Comparison of ENCODE assay signal across 8 cellular contexts in the genomic region with DNA sequence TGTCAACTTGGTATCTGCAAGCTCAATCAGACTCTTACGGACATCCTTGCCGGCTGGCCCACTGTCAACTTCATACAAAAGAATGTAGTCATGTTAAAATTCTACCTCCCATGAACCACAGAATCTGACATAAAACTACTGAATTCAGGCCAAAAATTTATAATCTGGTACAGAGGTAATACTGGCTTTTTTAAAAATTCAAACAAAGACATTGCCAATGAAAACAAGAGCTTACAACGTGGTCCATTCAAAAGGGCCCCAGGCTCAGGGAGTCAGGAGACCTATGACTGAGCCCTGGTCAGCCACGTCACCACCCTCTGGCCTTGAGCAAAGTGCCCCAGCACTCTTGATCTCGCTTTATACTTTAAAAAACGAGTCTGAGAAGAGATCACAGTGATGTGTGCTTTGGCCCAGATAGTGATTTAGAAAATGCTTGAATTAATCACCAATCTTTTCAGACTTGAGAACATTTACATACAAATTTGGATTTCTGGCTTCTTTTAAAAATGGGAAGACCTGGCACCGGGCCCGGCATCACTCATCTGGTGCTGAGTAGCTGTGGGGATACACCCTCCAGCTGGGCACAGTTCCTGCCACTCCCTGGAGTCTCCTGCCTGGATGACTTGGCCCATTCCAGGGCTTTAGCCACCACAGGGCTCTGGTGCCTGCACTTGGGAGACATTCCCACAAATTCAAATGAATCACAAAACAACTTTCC.
A peak's percentile ranks its signal among the peaks of the same experiment; 100 is the strongest.
DNase-seq lines count a peak whose midpoint lies in the region; ATAC-seq, FAIRE-seq and TF ChIP-seq lines count a peak whose summit lies in the region.

No MANE protein-coding gene starts in this region.

- H3K27me3 Mint-ChIP-seq in CD8-positive, alpha-beta T cell (ENCODE audit: low read depth), result no peaks in the 10 kb centered on the region

- CTCF ChIA-PET in CD8-positive, alpha-beta T cell (lab: Charles Lee), result interaction anchor here (0.8 to 2.1 kb wide), 7 partner anchors 29 to 368 kb away, joined by 3 to 6 read pairs (median 3); no protein-coding TSS in a partner anchor

- no peaks in the 10 kb centered on the region for H3K9me3 Mint-ChIP-seq in CD8-positive, alpha-beta T cell

- no peak overlapping the region for H3K4me3 Mint-ChIP-seq in CD8-positive, alpha-beta T cell

- no peak overlapping the region for H3K27ac ChIP-seq in CD8-positive, alpha-beta T cell (ENCODE audit: low read depth, low read length)

- no peaks in the 10 kb centered on the region for H3K36me3 ChIP-seq in CD8-positive, alpha-beta T cell (ENCODE audit: insufficient read depth, low read length)

- no peak overlapping the region for H3K4me3 ChIP-seq in CD8-positive, alpha-beta T cell (ENCODE audit: low read depth, low read length)

- POLR2A ChIA-PET in CD8-positive, alpha-beta T cell (lab: Charles Lee), result interaction anchor here (1.3 to 1.4 kb wide), 3 partner anchors 9 to 12 kb away, joined by 3 to 5 read pairs (median 3); no protein-coding TSS in a partner anchor

- no peak for ATAC-seq in CD8-positive, alpha-beta T cell
- no peak for ATAC-seq in HG03045 (IDR thresholded peaks at IDR 0.05; ENCODE audit: unreplicated experiment)

- no peak for TF ChIP-seq POLR2A in GM12891 (IDR thresholded peaks at IDR 0.05; ENCODE audit: low read depth, low read length)

- no peaks in the 10 kb centered on the region for H3K9me3 ChIP-seq in CD8-positive, alpha-beta T cell (ENCODE audit: low read length)

- H3K4me1 ChIP-seq in CD8-positive, alpha-beta T cell (ENCODE audit: insufficient read depth, low read length), result peaks cover 94% of the 10 kb centered on the region

- DNase-seq in CD8-positive, alpha-beta T cell, result no peak
- DNase-seq in NCI-H1694 treated with DMSO at 0.1 percent for 48 hours (lab: John Stamatoyannopoulos, UW) (peak; percentile 20), dermis microvascular lymphatic vessel endothelial cell (ENCODE audit: low read depth in 2 of 2) (peak; percentile 93 to 98), myocyte (ENCODE audit: low read depth) (peak; percentile 89), GM12891 (ENCODE audit: insufficient read length, low spot score) (no peak), GM19240 (ENCODE audit: insufficient read length, low spot score) (no peak), SW480 (ENCODE audit: low spot score) (no peak)

- no peaks in the 10 kb centered on the region for H3K27me3 ChIP-seq in CD8-positive, alpha-beta T cell (ENCODE audit: insufficient read depth, low read length)

- peaks cover 99% of the 10 kb centered on the region for H3K4me1 Mint-ChIP-seq in CD8-positive, alpha-beta T cell (ENCODE audit: low read depth)

- FAIRE-seq in GM12891 (lab: Jason Lieb, UNC), result no peak

- peak overlapping the region; percentile 92 for H3K27ac Mint-ChIP-seq in CD8-positive, alpha-beta T cell

- peaks cover 7% of the 10 kb centered on the region for H3K36me3 Mint-ChIP-seq in CD8-positive, alpha-beta T cell

- intact Hi-C loops in CD8-positive, alpha-beta T cell (cut with DNase I, micrococcal nuclease), result no loop called here

- no peak for TF ChIP-seq CTCF in CD8-positive, alpha-beta T cell (IDR thresholded peaks at IDR 0.05)

TF ChIP-seq in GM12891, 5 proteins besides CTCF, POLR2A, EP300 and RAD21:
- no peak for TF ChIP-seq POLR2AphosphoS5 (IDR thresholded peaks at IDR 0.05; ENCODE audit: low read depth, low read length)
- TF ChIP-seq PAX5 (IDR thresholded peaks at IDR 0.05; ENCODE audit: insufficient read depth, low read length, severe bottlenecking), result no peak
- TF ChIP-seq SPI1 (IDR thresholded peaks at IDR 0.05; ENCODE audit: low read depth, low read length), result no peak
- TF ChIP-seq POU2F2 (IDR thresholded peaks at IDR 0.05; ENCODE audit: low read depth, low read length), result no peak
- no peak for TF ChIP-seq TAF1 (IDR thresholded peaks at IDR 0.05; ENCODE audit: low read depth, low read length)

Comparison
In these comparisons a context has a peak if more than half of its experiments do, and no peak if none do; other contexts are left out.
1. DNase-seq: peak in NCI-H1694 treated with DMSO at 0.1 percent for 48 hours (single experiment), dermis microvascular lymphatic vessel endothelial cell (2 of 2) and myocyte (single experiment); none in CD8-positive, alpha-beta T cell (0 of 7), GM12891 (single experiment), GM19240 (single experiment) and SW480 (single experiment).